In the genomic region with DNA sequence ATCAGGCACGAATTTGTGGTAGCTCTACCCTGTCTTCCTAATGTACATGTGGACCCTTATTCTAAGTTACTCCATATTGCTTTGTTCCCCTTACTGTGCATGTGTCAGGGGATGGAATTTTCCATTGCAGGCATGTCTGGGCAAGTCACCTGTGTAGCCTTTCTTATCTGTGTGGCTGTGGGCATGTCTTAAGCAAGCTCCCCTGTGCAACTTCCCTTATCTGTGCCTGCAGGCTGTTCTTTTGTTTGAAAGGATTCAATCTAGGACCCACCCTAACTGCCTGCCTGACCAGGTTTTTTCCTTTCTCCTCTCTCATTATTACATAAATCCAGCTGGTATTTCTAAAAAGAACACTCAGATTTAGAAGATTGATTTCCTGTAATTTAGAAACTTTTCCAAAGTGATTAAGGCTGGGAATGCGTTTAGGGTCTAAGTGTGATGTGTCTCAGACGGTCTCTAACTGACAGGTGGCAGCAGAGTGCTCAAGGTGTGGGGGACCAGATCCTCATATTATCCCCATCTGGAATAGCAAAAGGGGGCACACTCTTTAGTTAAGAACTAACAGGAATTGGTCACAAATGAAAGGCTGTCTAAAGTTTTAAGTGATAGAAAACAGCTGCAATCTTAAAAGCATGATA, we compare ENCODE assay signal across 14 cellular contexts.
A peak's percentile ranks its signal among the peaks of the same experiment; 100 is the strongest.
DNase-seq lines count a peak whose midpoint lies in the region; ATAC-seq, FAIRE-seq and TF ChIP-seq lines count a peak whose summit lies in the region.
"Had no signal": no experiment of that assay in that cellular context is flagged by ENCODE, and none has a peak within 500 bp of the region (broad histone marks: within the 10 kb centered on the region; RNA-seq: fewer than 3 reads in every experiment).

No MANE protein-coding gene starts in this region.

- peaks cover 4% of the 10 kb centered on the region for H3K9me3 Mint-ChIP-seq in activated CD4-positive, alpha-beta T cell treated with anti-CD3 and anti-CD28 coated beads, Interleukin-2, amount 10 ng/mL, durations not matched to agents 24 days and 14 days
- no peaks in the 10 kb centered on the region for H3K9me3 Mint-ChIP-seq in effector memory CD8-positive, alpha-beta T cell

- TF ChIP-seq POLR2A in endothelial cell of umbilical vein (IDR thresholded peaks at IDR 0.05; ENCODE audit: low read depth, low read length), result no peak

- peaks cover 4% of the 10 kb centered on the region for H3K4me1 Mint-ChIP-seq in activated CD4-positive, alpha-beta T cell treated with anti-CD3 and anti-CD28 coated beads, Interleukin-2, amount 10 ng/mL, durations not matched to agents 24 days and 14 days
- no peaks in the 10 kb centered on the region for H3K4me1 Mint-ChIP-seq in effector memory CD8-positive, alpha-beta T cell (ENCODE audit: low read depth in 2 of 2)
- H3K4me1 Mint-ChIP-seq: nephron had no signal

- CTCF ChIA-PET in endothelial cell of umbilical vein (lab: Charles Lee), result no interaction called here

- intact Hi-C loops in activated CD4-positive, alpha-beta T cell treated with anti-CD3 and anti-CD28 coated beads, Interleukin-2, amount 10 ng/mL, durations not matched to agents 24 days and 14 days (cut with micrococcal nuclease), result no loop called here
- intact Hi-C loops in endothelial cell of umbilical vein (cut with micrococcal nuclease), result no loop called here

- H3K79me2 ChIP-seq in endothelial cell of umbilical vein (ENCODE audit: control insufficient read depth, insufficient read depth, low read length), result no peaks in the 10 kb centered on the region

- no peaks in the 10 kb centered on the region for H3K27me3 Mint-ChIP-seq in activated CD4-positive, alpha-beta T cell treated with anti-CD3 and anti-CD28 coated beads, Interleukin-2, amount 10 ng/mL, durations not matched to agents 24 days and 14 days
- H3K27me3 Mint-ChIP-seq in effector memory CD8-positive, alpha-beta T cell, result no peaks in the 10 kb centered on the region

- H3K27me3 ChIP-seq in endothelial cell of umbilical vein (ENCODE audit: control insufficient read depth in 2 of 2, insufficient read depth in 2 of 2, low read length in 2 of 2) (no peaks in the 10 kb centered on the region), small intestine (ENCODE audit: control insufficient read depth in 2 of 2, insufficient read depth in 2 of 2, low read length in 2 of 2) (no peaks in the 10 kb centered on the region)
- H3K27me3 ChIP-seq: spleen, upper lobe of right lung had no signal

- no peak for FAIRE-seq in endothelial cell of umbilical vein (lab: Jason Lieb, UNC)
- FAIRE-seq in small intestine (lab: Jason Lieb, UNC), result no peak
- FAIRE-seq: TTC549 had no signal

- no peak for ATAC-seq in effector memory CD8-positive, alpha-beta T cell (replicated peaks)
- ATAC-seq: upper lobe of right lung had no signal

- H3K27ac ChIP-seq in endothelial cell of umbilical vein (ENCODE audit: insufficient read depth, low read depth, low read length) (peak overlapping the region; percentile 34), small intestine (ENCODE audit: low read depth in 1 of 2, low read length in 1 of 2) (no peak overlapping the region)
- H3K27ac ChIP-seq: spleen, upper lobe of right lung had no signal

- no peak overlapping the region for H3K9ac ChIP-seq in endothelial cell of umbilical vein (replicated peaks; ENCODE audit: extremely low read depth, insufficient read depth, low read length)

- no peaks in the 10 kb centered on the region for H4K20me1 ChIP-seq in endothelial cell of umbilical vein (replicated peaks; ENCODE audit: control insufficient read depth, extremely low read depth, insufficient read depth, low read length)

- POLR2A ChIA-PET in endothelial cell of umbilical vein (lab: Charles Lee), result no interaction called here

- no peak overlapping the region for H3K4me2 ChIP-seq in endothelial cell of umbilical vein (ENCODE audit: insufficient read depth, low read length)

- dilution Hi-C loops in endothelial cell of umbilical vein (cut with MboI; ENCODE audit: extremely low pct_ligation_motif_present, low sequenced_read_pairs), result no loop called here

- no peak for TF ChIP-seq CTCF in endothelial cell of umbilical vein (IDR thresholded peaks at IDR 0.05; ENCODE audit: extremely low read depth in 1 of 2, insufficient read depth in 1 of 2, low read depth in 1 of 2, low read length in 2 of 2)

- no peaks in the 10 kb centered on the region for H3K9me1 ChIP-seq in endothelial cell of umbilical vein (replicated peaks; ENCODE audit: control insufficient read depth, extremely low read depth, insufficient read depth, low read length)

- 30 to 46% (median 41%) methylated on average over 3 of the region's 3 CpGs for WGBS in small intestine, 3 donors

- peak overlapping the region; percentile 48 for H3K27ac Mint-ChIP-seq in activated CD4-positive, alpha-beta T cell treated with anti-CD3 and anti-CD28 coated beads, Interleukin-2, amount 10 ng/mL, durations not matched to agents 24 days and 14 days
- H3K27ac Mint-ChIP-seq in effector memory CD8-positive, alpha-beta T cell, result no peak overlapping the region
- H3K27ac Mint-ChIP-seq: nephron had no signal

- no peaks in the 10 kb centered on the region for H3K36me3 ChIP-seq in endothelial cell of umbilical vein (ENCODE audit: control insufficient read depth in 2 of 2, extremely low read depth in 1 of 2, insufficient read depth in 2 of 2, low read length in 2 of 2)
- H3K36me3 ChIP-seq in small intestine (ENCODE audit: control insufficient read depth in 2 of 2, insufficient read depth in 2 of 2, low read length in 2 of 2), result no peaks in the 10 kb centered on the region
- H3K36me3 ChIP-seq: spleen, upper lobe of right lung had no signal

- H3K4me1 ChIP-seq in endothelial cell of umbilical vein (ENCODE audit: control insufficient read depth, extremely low read depth, insufficient read depth, low read length) (peaks cover 4% of the 10 kb centered on the region), small intestine (ENCODE audit: control insufficient read depth in 2 of 2, insufficient read depth in 1 of 2, low read depth in 1 of 2, low read length in 1 of 2) (no peaks in the 10 kb centered on the region)
- H3K4me1 ChIP-seq: upper lobe of right lung had no signal

- TSS peak; percentile 92 for BruUV-seq in endothelial cell of umbilical vein (replicated peaks; lab: Mats Ljungman, UMichigan)

- no peaks in the 10 kb centered on the region for H3K36me3 Mint-ChIP-seq in activated CD4-positive, alpha-beta T cell treated with anti-CD3 and anti-CD28 coated beads, Interleukin-2, amount 10 ng/mL, durations not matched to agents 24 days and 14 days (ENCODE audit: low read depth)
- no peaks in the 10 kb centered on the region for H3K36me3 Mint-ChIP-seq in effector memory CD8-positive, alpha-beta T cell (ENCODE audit: insufficient read depth)

- peak; percentile 52 for DNase-seq in activated CD4-positive, alpha-beta T cell treated with anti-CD3 and anti-CD28 coated beads, Interleukin-2, amount 10 ng/mL, durations not matched to agents 24 days and 14 days
- no peak for DNase-seq in activated CD4-positive, alpha-beta T cell treated with anti-CD3 and anti-CD28 coated beads, Interleukin-2, amount 50 U/mL, for 48 hours
- peak; percentile 81 for DNase-seq in OCI-M1 (lab: John Stamatoyannopoulos, UW)
- DNase-seq in endothelial cell of umbilical vein (ENCODE audit: low read depth, low spot score), result peak; percentile 54
- DNase-seq in small intestine, result peak; percentile 46
- DNase-seq in NCI-H1105 treated with DMSO at 0.1 percent for 48 hours (lab: John Stamatoyannopoulos, UW), result no peak
- no peak for DNase-seq in iPS-NIHi7 (ENCODE audit: extremely low spot score)
- DNase-seq in effector memory CD8-positive, alpha-beta T cell, result no peak
- DNase-seq: ACHN, NCI-H1930, spleen, upper lobe of right lung had no signal

- no peak overlapping the region for H3K4me3 Mint-ChIP-seq in activated CD4-positive, alpha-beta T cell treated with anti-CD3 and anti-CD28 coated beads, Interleukin-2, amount 10 ng/mL, durations not matched to agents 24 days and 14 days
- H3K4me3 Mint-ChIP-seq in effector memory CD8-positive, alpha-beta T cell, result no peak overlapping the region
- H3K4me3 Mint-ChIP-seq: nephron had no signal

- H3K9me3 ChIP-seq in endothelial cell of umbilical vein (replicated peaks; ENCODE audit: control insufficient read depth, insufficient read depth, low read length) (no peaks in the 10 kb centered on the region), small intestine (ENCODE audit: control insufficient read depth, low read depth) (no peaks in the 10 kb centered on the region)
- H3K9me3 ChIP-seq: upper lobe of right lung had no signal

- H3K4me3 ChIP-seq in endothelial cell of umbilical vein (replicated peaks in 1 of 3; ENCODE audit: insufficient read depth in 1 of 3, low read depth in 1 of 3, low read length in 3 of 3), result no peak overlapping the region
- H3K4me3 ChIP-seq in small intestine (ENCODE audit: low read depth in 1 of 2, low read length in 2 of 2), result no peak overlapping the region
- H3K4me3 ChIP-seq: spleen, upper lobe of right lung had no signal

- H2AFZ ChIP-seq in endothelial cell of umbilical vein (ENCODE audit: low read depth, low read length), result no peak overlapping the region

TF ChIP-seq in endothelial cell of umbilical vein, 7 proteins besides CTCF, POLR2A, EP300 and RAD21:
- TF ChIP-seq GATA2 (IDR thresholded peaks at IDR 0.05; ENCODE audit: insufficient read depth, insufficient read length, low read depth, low read length), result no peak
- no peak for TF ChIP-seq EZH2 (IDR thresholded peaks at IDR 0.05; ENCODE audit: borderline replicate concordance, low read depth, low read length, severe bottlenecking)
- TF ChIP-seq JUN (IDR thresholded peaks at IDR 0.05; ENCODE audit: borderline replicate concordance, insufficient read depth, insufficient read length, low read depth), result no peak
- TF ChIP-seq POLR2AphosphoS5 (IDR thresholded peaks at IDR 0.05; ENCODE audit: insufficient read depth, low read depth, low read length), result no peak
- TF ChIP-seq FOS (IDR thresholded peaks at IDR 0.05; ENCODE audit: borderline replicate concordance, insufficient read depth, low read length), result no peak
- TF ChIP-seq, protein P1, sequence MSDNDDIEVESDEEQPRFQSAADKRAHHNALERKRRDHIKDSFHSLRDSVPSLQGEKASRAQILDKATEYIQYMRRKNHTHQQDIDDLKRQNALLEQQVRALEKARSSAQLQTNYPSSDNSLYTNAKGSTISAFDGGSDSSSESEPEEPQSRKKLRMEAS (IDR thresholded peaks at IDR 0.05; ENCODE audit: insufficient read depth, insufficient read length), result no peak
- no peak for TF ChIP-seq MYC (IDR thresholded peaks at IDR 0.05; ENCODE audit: low read depth, low read length)
TF ChIP-seq in endothelial cell of umbilical vein: peak in this region for 0.

Comparison
In these comparisons a context has a peak if more than half of its experiments do, and no peak if none do; other contexts are left out.
1. DNase-seq: peak in activated CD4-positive, alpha-beta T cell treated with anti-CD3 and anti-CD28 coated beads, Interleukin-2, amount 10 ng/mL, durations not matched to agents 24 days and 14 days (single experiment), OCI-M1 (single experiment), endothelial cell of umbilical vein (single experiment) and small intestine (single experiment); none in activated CD4-positive, alpha-beta T cell treated with anti-CD3 and anti-CD28 coated beads, Interleukin-2, amount 50 U/mL, for 48 hours (0 of 2), NCI-H1105 treated with DMSO at 0.1 percent for 48 hours (single experiment), iPS-NIHi7 (single experiment) and effector memory CD8-positive, alpha-beta T cell (0 of 3).